Comparison of ENCODE assay signal across 19 cellular contexts in genomic region chr4:172521171-172521570, GRCh38.
DNase-seq lines count a peak whose midpoint lies in the region; ATAC-seq and TF ChIP-seq lines count a peak whose summit lies in the region.
"Had no signal": no experiment of that assay in that cellular context is flagged by ENCODE, and none has a peak within 500 bp of the region (broad histone marks: within the 10 kb centered on the region; RNA-seq: fewer than 3 reads in every experiment).

No MANE protein-coding gene starts in this region.

- H3K4me3 ChIP-seq in neural cell (ENCODE audit: low read length), result no peak overlapping the region
- H3K4me3 ChIP-seq: BLaER1 had no signal

- peak; percentile 76 for TF ChIP-seq EP300 in neural cell (conservative IDR thresholded peaks at IDR 0.05; ENCODE audit: poor library complexity, severe bottlenecking)

- H3K36me3 Mint-ChIP-seq in activated T-helper 17 cell treated with anti-CD3 and anti-CD28 coated beads, Interleukin-2, amount 50 U/mL, for 72 hours (ENCODE audit: low read depth), result no peaks in the 10 kb centered on the region
- H3K36me3 Mint-ChIP-seq: CD4-positive, CD25-positive, alpha-beta regulatory T cell; CD8-positive, alpha-beta T cell had no signal

- H3K27me3 ChIP-seq in neural cell (ENCODE audit: insufficient read depth, low read depth, low read length), result no peaks in the 10 kb centered on the region
- H3K27me3 ChIP-seq: BLaER1 had no signal

- no peak for TF ChIP-seq CTCF in neural cell (IDR thresholded peaks at IDR 0.05; ENCODE audit: poor library complexity, severe bottlenecking)

- no peak overlapping the region for H2AFZ ChIP-seq in neural cell (ENCODE audit: low read depth, low read length)

- H3F3A ChIP-seq in neural cell (ENCODE audit: insufficient read depth, low read length, poor library complexity, severe bottlenecking), result no peaks in the 10 kb centered on the region

- H3K4me3 Mint-ChIP-seq in activated T-helper 17 cell treated with anti-CD3 and anti-CD28 coated beads, Interleukin-2, amount 50 U/mL, for 72 hours, result no peak overlapping the region
- H3K4me3 Mint-ChIP-seq: B cell; CD4-positive, CD25-positive, alpha-beta regulatory T cell; CD8-positive, alpha-beta T cell; H9 had no signal

- H3K4me1 Mint-ChIP-seq in activated T-helper 17 cell treated with anti-CD3 and anti-CD28 coated beads, Interleukin-2, amount 50 U/mL, for 72 hours, result no peaks in the 10 kb centered on the region
- H3K4me1 Mint-ChIP-seq: B cell; CD4-positive, CD25-positive, alpha-beta regulatory T cell; H9 had no signal

- H3K36me3 ChIP-seq in neural cell (ENCODE audit: insufficient read depth, low read length), result no peaks in the 10 kb centered on the region
- H3K36me3 ChIP-seq: BLaER1 had no signal

- H3K9me2 ChIP-seq in neural cell (ENCODE audit: insufficient read depth, low read length), result no peaks in the 10 kb centered on the region

- H3K9me3 ChIP-seq in neural cell (ENCODE audit: low read length), result no peaks in the 10 kb centered on the region
- H3K9me3 ChIP-seq: BLaER1, Caco-2 had no signal

- no peak overlapping the region for H3K27ac ChIP-seq in neural cell (ENCODE audit: low read length)
- H3K27ac ChIP-seq: 22Rv1, BLaER1, C4-2B had no signal

- peak; percentile 0 for DNase-seq in H4 (ENCODE audit: low spot score)
- DNase-seq in NCI-H1694 (lab: John Stamatoyannopoulos, UW), result peak; percentile 30
- DNase-seq in foreskin melanocyte, result peak; percentile 7
- no peak for DNase-seq in activated CD8-positive, alpha-beta memory T cell treated with anti-CD3 and anti-CD28 coated beads for 24 hours
- DNase-seq in EL, result no peak
- no peak for DNase-seq in DMS114 treated with DMSO at 0.1 percent for 48 hours (lab: John Stamatoyannopoulos, UW; ENCODE audit: unreplicated experiment)
- DNase-seq: Caco-2; CD4-positive, CD25-positive, alpha-beta regulatory T cell; CD8-positive, alpha-beta T cell; DMS79; GF-D8; H9 had no signal

- no peak for TF ChIP-seq RAD21 in neural cell (conservative IDR thresholded peaks at IDR 0.05)

- no peaks in the 10 kb centered on the region for H3K79me2 ChIP-seq in neural cell (replicated peaks; ENCODE audit: insufficient read depth, low read length)

- H3K4me2 ChIP-seq in neural cell (ENCODE audit: low read length), result no peak overlapping the region
- H3K4me2 ChIP-seq: BLaER1 had no signal

- H3K27me3 Mint-ChIP-seq in activated T-helper 17 cell treated with anti-CD3 and anti-CD28 coated beads, Interleukin-2, amount 50 U/mL, for 72 hours, result no peaks in the 10 kb centered on the region
- H3K27me3 Mint-ChIP-seq: B cell; CD4-positive, CD25-positive, alpha-beta regulatory T cell had no signal

- ATAC-seq in activated T-helper 17 cell treated with anti-CD3 and anti-CD28 coated beads, Interleukin-2, amount 50 U/mL, for 72 hours (replicated peaks), result no peak
- ATAC-seq: CD8-positive, alpha-beta T cell; HCT116 had no signal

- H3K9me3 Mint-ChIP-seq in activated T-helper 17 cell treated with anti-CD3 and anti-CD28 coated beads, Interleukin-2, amount 50 U/mL, for 72 hours, result peaks cover 3% of the 10 kb centered on the region
- H3K9me3 Mint-ChIP-seq: CD8-positive, alpha-beta T cell; H9 had no signal

- H4K20me1 ChIP-seq in neural cell (ENCODE audit: insufficient read depth), result no peaks in the 10 kb centered on the region
- H4K20me1 ChIP-seq: BLaER1 had no signal

- H3K27ac Mint-ChIP-seq in activated T-helper 17 cell treated with anti-CD3 and anti-CD28 coated beads, Interleukin-2, amount 50 U/mL, for 72 hours, result no peak overlapping the region
- H3K27ac Mint-ChIP-seq: B cell; CD4-positive, CD25-positive, alpha-beta regulatory T cell; CD8-positive, alpha-beta T cell; H9 had no signal

- H3K9ac ChIP-seq in neural cell (ENCODE audit: low read length), result no peak overlapping the region
- H3K9ac ChIP-seq: BLaER1 had no signal

TF ChIP-seq in neural cell, 6 proteins besides CTCF, POLR2A, EP300 and RAD21:
- no peak for TF ChIP-seq POLR2AphosphoS5 (IDR thresholded peaks at IDR 0.05)
- TF ChIP-seq SMC3 (conservative IDR thresholded peaks at IDR 0.05; ENCODE audit: poor library complexity), result no peak
- no peak for TF ChIP-seq TAF1 (IDR thresholded peaks at IDR 0.05; ENCODE audit: low read depth)
- no peak for TF ChIP-seq EZH2 (IDR thresholded peaks at IDR 0.05; ENCODE audit: borderline replicate concordance, insufficient read depth, low read length, poor library complexity, severe bottlenecking)
- no peak for TF ChIP-seq REST (IDR thresholded peaks at IDR 0.05; ENCODE audit: borderline replicate concordance)
- no peak for TF ChIP-seq MXI1 (conservative IDR thresholded peaks at IDR 0.05; ENCODE audit: poor library complexity, severe bottlenecking)

Comparison
In these comparisons a context has a peak if more than half of its experiments do, and no peak if none do; other contexts are left out.
1. DNase-seq: peak in H4 (single experiment), NCI-H1694 (single experiment) and foreskin melanocyte (single experiment); none in activated CD8-positive, alpha-beta memory T cell treated with anti-CD3 and anti-CD28 coated beads for 24 hours (single experiment), EL (single experiment) and DMS114 treated with DMSO at 0.1 percent for 48 hours (single experiment).